In the genomic region with DNA sequence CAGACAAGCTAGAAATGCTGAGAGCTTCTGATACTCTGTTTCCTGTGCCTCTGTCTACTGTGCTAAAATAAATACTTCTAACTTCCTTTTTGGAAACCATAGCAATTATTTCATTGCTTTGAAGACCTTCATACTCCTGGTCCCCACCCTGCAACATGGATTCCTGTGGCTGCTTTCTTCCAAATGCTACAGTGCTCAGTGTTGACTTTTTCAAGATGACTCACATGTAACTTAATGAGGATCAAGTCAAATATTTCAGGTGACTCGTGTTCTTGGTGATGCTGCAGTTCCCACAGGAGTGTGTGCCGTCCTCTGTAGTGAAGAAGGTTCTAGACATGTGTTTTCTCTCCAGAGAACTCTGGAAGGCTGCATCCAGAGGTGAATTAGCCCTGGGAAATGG, we compare ENCODE assay signal across 21 cellular contexts.
DNase-seq lines count a peak whose midpoint lies in the region; ATAC-seq, FAIRE-seq and TF ChIP-seq lines count a peak whose summit lies in the region.
"Had no signal": no experiment of that assay in that cellular context is flagged by ENCODE, and none has a peak within 500 bp of the region (broad histone marks: within the 10 kb centered on the region; RNA-seq: fewer than 3 reads in every experiment).

No MANE protein-coding gene starts in this region.

- H3K36me3 ChIP-seq in bronchial epithelial cell (ENCODE audit: control insufficient read depth, insufficient read depth, low read length) (no peaks in the 10 kb centered on the region), left lung (no peaks in the 10 kb centered on the region)
- H3K36me3 ChIP-seq: cardiac muscle cell, pancreas, spleen had no signal

- DNase-seq in Daoy (ENCODE audit: low read depth) (peak; percentile 86), NCI-H69 (lab: John Stamatoyannopoulos, UW) (peak; percentile 10), bronchial epithelial cell (ENCODE audit: low read depth) (peak; percentile 77), left lung (no peak), anterior cingulate cortex (lab: John Stamatoyannopoulos, UW) (no peak), dorsolateral prefrontal cortex (no peak), epidermal melanocyte (ENCODE audit: insufficient read length, low spot score) (no peak), iPS-NIHi7 (ENCODE audit: extremely low spot score) (no peak)
- DNase-seq: activated CD4-positive, alpha-beta T cell treated with anti-CD3 and anti-CD28 coated beads, Interleukin-2, amount 50 U/mL, for 4 hours; activated naive CD4-positive, alpha-beta T cell treated with anti-CD3 and anti-CD28 coated beads, Interleukin-2, amount 50 U/mL, for 16 hours; AML-193; COR-L47; effector memory CD4-positive, alpha-beta T cell; GF-D8; GOT3; KG1; NCI-H526 treated with DMSO at 0.1 percent for 48 hours; pancreas; spleen; testis had no signal

- H3K9me3 ChIP-seq in left lung: peaks cover 0 to 7% of the 10 kb centered on the region in 2 donors
- H3K9me3 ChIP-seq: pancreas, testis had no signal

- intact Hi-C loops in left lung (cut with DNase I): no loop called here
- intact Hi-C loops in dorsolateral prefrontal cortex (cut with DNase I): no loop called here

- no peak overlapping the region for H3K27ac ChIP-seq in left lung
- no peak overlapping the region for H3K27ac ChIP-seq in dorsolateral prefrontal cortex
- H3K27ac ChIP-seq: cardiac muscle cell, pancreas, spleen, testis had no signal

- peak; percentile 65 for ATAC-seq in left lung
- ATAC-seq: pancreas had no signal

- TF ChIP-seq CTCF in bronchial epithelial cell (IDR thresholded peaks at IDR 0.05; ENCODE audit: insufficient read depth, low read length, severe bottlenecking) (no peak), left lung (IDR thresholded peaks at IDR 0.05) (no peak), dorsolateral prefrontal cortex (IDR thresholded peaks at IDR 0.05 in 54 of 56, conservative IDR thresholded peaks at IDR 0.05 in 2 of 56; ENCODE audit: low read depth in 1 of 56, partially characterized antibody in 56 of 56) (no peak)

- FAIRE-seq in bronchial epithelial cell (lab: Jason Lieb, UNC): no peak
- FAIRE-seq: pancreas had no signal

- H3K4me1 ChIP-seq in left lung: no peaks in the 10 kb centered on the region
- H3K4me1 ChIP-seq: pancreas, spleen, testis had no signal

- H3K4me3 ChIP-seq in bronchial epithelial cell (ENCODE audit: low read depth, low read length) (no peak overlapping the region), left lung (no peak overlapping the region), dorsolateral prefrontal cortex (no peak overlapping the region)
- H3K4me3 ChIP-seq: cardiac muscle cell, pancreas, spleen, testis had no signal

- H3K27me3 ChIP-seq in bronchial epithelial cell (ENCODE audit: control insufficient read depth, insufficient read depth, low read length) (no peaks in the 10 kb centered on the region), left lung (no peaks in the 10 kb centered on the region), dorsolateral prefrontal cortex (no peaks in the 10 kb centered on the region)
- H3K27me3 ChIP-seq: cardiac muscle cell, pancreas, testis had no signal

Comparison
In these comparisons a context has a peak if more than half of its experiments do, and no peak if none do; other contexts are left out.
1. DNase-seq: peak in Daoy (single experiment), NCI-H69 (single experiment) and bronchial epithelial cell (single experiment); none in left lung (0 of 2), anterior cingulate cortex (0 of 58), dorsolateral prefrontal cortex (0 of 10), epidermal melanocyte (single experiment) and iPS-NIHi7 (single experiment).